In genomic region chr15:49984436-49984835, GRCh38 we compare ENCODE assay signal across 21 cellular contexts.
"Had no signal": no experiment of that assay in that cellular context is flagged by ENCODE, and none has a peak within 500 bp of the region (broad histone marks: within the 10 kb centered on the region; RNA-seq: fewer than 3 reads in every experiment).

No MANE protein-coding gene starts in this region.

- H3K27ac ChIP-seq: coronary artery, heart left ventricle, ovary, psoas muscle, right atrium auricular region, upper lobe of right lung had no signal

- H3K27me3 Mint-ChIP-seq: activated CD4-positive, alpha-beta memory T cell treated with anti-CD3 and anti-CD28 coated beads, Interleukin-2, amount 10 ng/mL, durations not matched to agents 7 days and 5 days had no signal

- ATAC-seq: activated T-cell treated with anti-CD3 and anti-CD28 coated beads, Interleukin-2, amount 50 U/mL, for 72 hours; heart left ventricle; left ventricle myocardium superior; mucosa of descending colon; psoas muscle; stimulated activated naive CD8-positive, alpha-beta T cell treated with anti-CD3 and anti-CD28 coated beads, Interleukin-15, Interleukin-2, amounts not matched to agents 100 U/mL and 50 U/mL, for 24 hours; upper lobe of right lung had no signal

- H3K4me1 Mint-ChIP-seq: activated naive CD8-positive, alpha-beta T cell treated with anti-CD3 and anti-CD28 coated beads, Interleukin-2, amount 10 ng/mL, durations not matched to agents 7 days and 5 days had no signal

- H3K27ac Mint-ChIP-seq: activated CD4-positive, alpha-beta memory T cell treated with anti-CD3 and anti-CD28 coated beads, Interleukin-2, amount 10 ng/mL, durations not matched to agents 7 days and 5 days; activated naive CD4-positive, alpha-beta T cell treated with anti-CD3 and anti-CD28 coated beads for 36 hours; activated naive CD8-positive, alpha-beta T cell treated with anti-CD3 and anti-CD28 coated beads, Interleukin-2, amount 10 ng/mL, durations not matched to agents 7 days and 5 days; activated T-cell treated with anti-CD3 and anti-CD28 coated beads, Interleukin-2, amount 50 U/mL, for 72 hours; T-helper 1 cell treated with Interleukin-12 subunit alpha and Interleukin-12 subunit beta and Interleukin-4 antibody, amounts not matched to agents 30 μg/mL and 1 μg/mL, for 36 hours had no signal

- H3K27me3 ChIP-seq: heart left ventricle, ovary, right atrium auricular region, upper lobe of right lung had no signal

- H3K9me3 Mint-ChIP-seq: activated CD4-positive, alpha-beta memory T cell treated with anti-CD3 and anti-CD28 coated beads, Interleukin-2, amount 10 ng/mL, durations not matched to agents 7 days and 5 days; activated naive CD4-positive, alpha-beta T cell treated with anti-CD3 and anti-CD28 coated beads for 36 hours; activated naive CD8-positive, alpha-beta T cell treated with anti-CD3 and anti-CD28 coated beads, Interleukin-2, amount 10 ng/mL, durations not matched to agents 7 days and 5 days; T-helper 1 cell treated with Interleukin-12 subunit alpha and Interleukin-12 subunit beta and Interleukin-4 antibody, amounts not matched to agents 30 μg/mL and 1 μg/mL, for 36 hours had no signal

- H3K4me3 ChIP-seq: coronary artery, heart left ventricle, mucosa of descending colon, ovary, psoas muscle, right atrium auricular region, upper lobe of right lung had no signal

- DNase-seq: activated CD4-positive, alpha-beta memory T cell treated with anti-CD3 and anti-CD28 coated beads, Interleukin-2, amount 10 ng/mL, durations not matched to agents 7 days and 5 days; activated CD4-positive, alpha-beta T cell treated with anti-CD3 and anti-CD28 coated beads for 48 hours; activated effector memory CD4-positive, alpha-beta T cell treated with Interleukin-2 at 50 U/mL for 16 hours; activated naive CD4-positive, alpha-beta T cell treated with anti-CD3 and anti-CD28 coated beads for 36 hours; activated naive CD8-positive, alpha-beta T cell treated with anti-CD3 and anti-CD28 coated beads, Interleukin-2, amount 10 ng/mL, durations not matched to agents 7 days and 5 days; activated T-cell treated with anti-CD3 and anti-CD28 coated beads, Interleukin-2, amount 50 U/mL, for 72 hours; amygdala; cerebellar nuclear complex; heart left ventricle; left ventricle myocardium superior; mammary epithelial cell; mucosa of descending colon; ovary; psoas muscle; stimulated activated CD4-positive, alpha-beta T cell treated with anti-CD3 and anti-CD28 coated beads, Interleukin-4, amount 100 ng/mL, for 4 hours; stimulated activated naive CD8-positive, alpha-beta T cell treated with anti-CD3 and anti-CD28 coated beads, Interleukin-15, Interleukin-2, amounts not matched to agents 100 U/mL and 50 U/mL, for 24 hours; T1000; upper lobe of right lung had no signal

- H3K4me3 Mint-ChIP-seq: activated CD4-positive, alpha-beta memory T cell treated with anti-CD3 and anti-CD28 coated beads, Interleukin-2, amount 10 ng/mL, durations not matched to agents 7 days and 5 days; activated naive CD4-positive, alpha-beta T cell treated with anti-CD3 and anti-CD28 coated beads for 36 hours; activated naive CD8-positive, alpha-beta T cell treated with anti-CD3 and anti-CD28 coated beads, Interleukin-2, amount 10 ng/mL, durations not matched to agents 7 days and 5 days; activated T-cell treated with anti-CD3 and anti-CD28 coated beads, Interleukin-2, amount 50 U/mL, for 72 hours; T-helper 1 cell treated with Interleukin-12 subunit alpha and Interleukin-12 subunit beta and Interleukin-4 antibody, amounts not matched to agents 30 μg/mL and 1 μg/mL, for 36 hours had no signal

- H3K9me3 ChIP-seq: heart left ventricle, mucosa of descending colon, ovary, psoas muscle, right atrium auricular region, upper lobe of right lung had no signal

- H3K36me3 ChIP-seq: ovary, right atrium auricular region, upper lobe of right lung had no signal

- H3K4me1 ChIP-seq: psoas muscle, upper lobe of right lung had no signal
